ENCODE assay signal across 14 cellular contexts in genomic region chr1:2356911-2357845, GRCh38. TPM values are rescaled to one million over a fixed set of nuclear protein-coding genes. Genes with fewer than 3 reads are reported as not detected.
DNase-seq lines count a peak whose midpoint lies in the region; ATAC-seq and TF ChIP-seq lines count a peak whose summit lies in the region.
"Had no signal": no experiment of that assay in that cellular context is flagged by ENCODE, and none has a peak within 500 bp of the region (broad histone marks: within the 10 kb centered on the region; RNA-seq: fewer than 3 reads in every experiment).

No MANE protein-coding gene starts in this region.

- peaks cover 3% of the 10 kb centered on the region for H3K9me3 Mint-ChIP-seq in chondrocyte (ENCODE audit: low read depth)

- 91% methylated on average over 27 of the region's 37 CpGs for WGBS in prostate gland

- no peaks in the 10 kb centered on the region for H3K27me3 Mint-ChIP-seq in chondrocyte (ENCODE audit: low read depth)

- H3K4me3 ChIP-seq in lower lobe of right lung: no peak overlapping the region
- no peak overlapping the region for H3K4me3 ChIP-seq in prostate gland

- no peaks in the 10 kb centered on the region for H3K4me1 ChIP-seq in lower lobe of right lung
- peaks cover 6% of the 10 kb centered on the region for H3K4me1 ChIP-seq in prostate gland (replicated peaks)
- H3K4me1 ChIP-seq: Caco-2 had no signal

- peaks cover 26% of the 10 kb centered on the region for H3K4me1 Mint-ChIP-seq in chondrocyte (ENCODE audit: low read depth)

- H3K27me3 ChIP-seq in lower lobe of right lung (ENCODE audit: low read depth): no peaks in the 10 kb centered on the region
- H3K27me3 ChIP-seq in prostate gland (replicated peaks; ENCODE audit: insufficient read depth): no peaks in the 10 kb centered on the region

- H3K9me3 ChIP-seq in lower lobe of right lung (no peaks in the 10 kb centered on the region), prostate gland (no peaks in the 10 kb centered on the region)
- H3K9me3 ChIP-seq: Caco-2 had no signal

- peaks cover under 1% of the 10 kb centered on the region for H3K36me3 Mint-ChIP-seq in chondrocyte (ENCODE audit: low read depth)

- no peak for TF ChIP-seq POLR2A in prostate gland (IDR thresholded peaks at IDR 0.05)

- intact Hi-C loops in lower lobe of right lung (cut with DNase I): no loop called here
- intact Hi-C loops in prostate gland (cut with DNase I): no loop called here

- peak; percentile 5 for DNase-seq in activated CD8-positive, alpha-beta memory T cell treated with anti-CD3 and anti-CD28 coated beads, Interleukin-2, amount 50 U/mL, for 4 hours
- DNase-seq in activated CD8-positive, alpha-beta memory T cell treated with anti-CD3 and anti-CD28 coated beads, Interleukin-2, amount 50 U/mL, for 48 hours: no peak
- peak; percentile 94 for DNase-seq in chondrocyte (ENCODE audit: low spot score)
- peak; percentile 37 for DNase-seq in lower lobe of right lung
- peak; percentile 16 for DNase-seq in retina
- DNase-seq in prostate gland (ENCODE audit: low spot score): no peak
- DNase-seq: Caco-2, MV-4-11, NCI-H1436, NCI-H2081, NCI-H510A treated with DMSO at 0.1 percent for 48 hours had no signal

- ATAC-seq in lower lobe of right lung: no peak
- no peak for ATAC-seq in GM18511 (IDR thresholded peaks at IDR 0.05; ENCODE audit: unreplicated experiment)
- ATAC-seq in GM19463 (IDR thresholded peaks at IDR 0.05; ENCODE audit: unreplicated experiment): no peak

- H3K36me3 ChIP-seq in lower lobe of right lung (no peaks in the 10 kb centered on the region), prostate gland (no peaks in the 10 kb centered on the region)

- H3K27ac ChIP-seq in lower lobe of right lung (no peak overlapping the region), prostate gland (no peak overlapping the region)
- H3K27ac ChIP-seq: C4-2B had no signal

- H3K4me3 Mint-ChIP-seq in chondrocyte (ENCODE audit: unreplicated experiment): no peak overlapping the region

- TF ChIP-seq CTCF in chondrocyte (IDR thresholded peaks at IDR 0.05) (no peak), lower lobe of right lung (IDR thresholded peaks at IDR 0.05) (no peak), prostate gland (IDR thresholded peaks at IDR 0.05) (no peak)

- no peak overlapping the region for H3K27ac Mint-ChIP-seq in chondrocyte (ENCODE audit: unreplicated experiment)

RNA-seq across cellular contexts. Expression of gene MORN1, which starts 34.2 kb away (rescaled TPM):
- 6.7 to 10.0 TPM (median 8.1 TPM) in 3 replicates for total RNA-seq in chondrocyte
- 13.4 TPM for total RNA-seq in lower lobe of right lung
- 10 to 100 TPM; 18.6 to 21.0 TPM for total RNA-seq in prostate gland

RNA-seq across cellular contexts. Expression of gene RER1, which starts 34.5 kb away (rescaled TPM):
- 158 to 177 TPM (median 175 TPM) in 3 replicates for total RNA-seq in chondrocyte
- total RNA-seq in lower lobe of right lung: 133 TPM
- total RNA-seq in prostate gland: 10 to 100 TPM; 86.1 to 97.0 TPM

RNA-seq across cellular contexts. Expression of gene PEX10, which starts 55.2 kb away (rescaled TPM):
- 20.6 to 33.0 TPM (median 23.4 TPM) in 3 replicates for total RNA-seq in chondrocyte
- total RNA-seq in lower lobe of right lung: 12.4 TPM
- total RNA-seq in prostate gland: 10 to 100 TPM; 38.3 to 49.9 TPM

Comparison
In these comparisons a context has a peak if more than half of its experiments do, and no peak if none do; other contexts are left out.
1. DNase-seq: peak in activated CD8-positive, alpha-beta memory T cell treated with anti-CD3 and anti-CD28 coated beads, Interleukin-2, amount 50 U/mL, for 4 hours (single experiment), chondrocyte (single experiment), lower lobe of right lung (single experiment) and retina (single experiment); none in activated CD8-positive, alpha-beta memory T cell treated with anti-CD3 and anti-CD28 coated beads, Interleukin-2, amount 50 U/mL, for 48 hours (single experiment) and prostate gland (single experiment).